Comparison of ENCODE assay signal across 1 cellular context in the genomic region with DNA sequence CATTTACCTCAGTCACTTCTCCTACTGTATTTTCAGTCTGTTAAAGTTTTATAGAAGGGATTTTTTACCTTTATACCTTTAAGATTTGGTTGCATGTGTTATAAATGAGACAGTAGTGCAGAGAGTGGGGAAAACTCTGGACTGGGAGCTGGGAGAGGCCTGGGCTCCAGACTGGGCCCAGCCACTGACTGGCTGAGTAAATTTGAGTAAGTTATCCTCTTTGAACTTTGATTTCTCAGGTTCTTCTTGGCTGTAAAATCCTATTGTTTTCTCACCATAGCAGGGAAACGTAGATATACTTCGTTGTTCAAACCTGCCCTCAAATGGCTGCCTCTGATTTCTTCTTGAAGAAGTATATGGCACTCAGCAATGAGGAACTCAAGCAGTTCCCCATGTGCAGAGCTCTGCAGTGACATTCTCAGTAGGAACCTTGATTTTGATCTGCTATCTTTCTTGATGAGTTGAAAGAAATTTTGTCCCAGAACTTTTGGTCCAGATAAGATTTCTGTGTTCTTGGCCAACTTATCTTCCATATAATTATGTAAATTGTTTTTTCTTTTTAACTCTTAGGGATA.
TF ChIP-seq lines count a peak whose summit lies in the region.

No MANE protein-coding gene starts in this region.

TF ChIP-seq in HepG2, 621 proteins besides CTCF, POLR2A, EP300 and RAD21 (continued from another document):
- TF ChIP-seq, protein P1, sequence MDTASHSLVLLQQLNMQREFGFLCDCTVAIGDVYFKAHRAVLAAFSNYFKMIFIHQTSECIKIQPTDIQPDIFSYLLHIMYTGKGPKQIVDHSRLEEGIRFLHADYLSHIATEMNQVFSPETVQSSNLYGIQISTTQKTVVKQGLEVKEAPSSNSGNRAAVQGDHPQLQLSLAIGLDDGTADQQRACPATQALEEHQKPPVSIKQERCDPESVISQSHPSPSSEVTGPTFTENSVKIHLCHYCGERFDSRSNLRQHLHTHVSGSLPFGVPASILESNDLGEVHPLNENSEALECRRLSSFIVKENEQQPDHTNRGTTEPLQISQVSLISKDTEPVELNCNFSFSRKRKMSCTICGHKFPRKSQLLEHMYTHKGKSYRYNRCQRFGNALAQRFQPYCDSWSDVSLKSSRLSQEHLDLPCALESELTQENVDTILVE (CRISPR knock-in tag; IDR thresholded peaks at IDR 0.05): no peak
- TF ChIP-seq RCOR2 (CRISPR knock-in tag; IDR thresholded peaks at IDR 0.05) (no peak), HIVEP1 (CRISPR knock-in tag; IDR thresholded peaks at IDR 0.05) (no peak), SCMH1 (CRISPR knock-in tag; IDR thresholded peaks at IDR 0.05; ENCODE audit: borderline replicate concordance) (no peak), ZFP37 (CRISPR knock-in tag; IDR thresholded peaks at IDR 0.05; ENCODE audit: borderline replicate concordance) (no peak), REXO4 (CRISPR knock-in tag; IDR thresholded peaks at IDR 0.05; ENCODE audit: borderline replicate concordance) (no peak), MEF2D (CRISPR knock-in tag; IDR thresholded peaks at IDR 0.05) (no peak), NFYB (CRISPR knock-in tag; IDR thresholded peaks at IDR 0.05) (no peak), FOXJ3 (CRISPR knock-in tag; IDR thresholded peaks at IDR 0.05; ENCODE audit: borderline replicate concordance) (no peak), ISL2 (CRISPR knock-in tag; IDR thresholded peaks at IDR 0.05) (no peak)
- TF ChIP-seq, protein P2, sequence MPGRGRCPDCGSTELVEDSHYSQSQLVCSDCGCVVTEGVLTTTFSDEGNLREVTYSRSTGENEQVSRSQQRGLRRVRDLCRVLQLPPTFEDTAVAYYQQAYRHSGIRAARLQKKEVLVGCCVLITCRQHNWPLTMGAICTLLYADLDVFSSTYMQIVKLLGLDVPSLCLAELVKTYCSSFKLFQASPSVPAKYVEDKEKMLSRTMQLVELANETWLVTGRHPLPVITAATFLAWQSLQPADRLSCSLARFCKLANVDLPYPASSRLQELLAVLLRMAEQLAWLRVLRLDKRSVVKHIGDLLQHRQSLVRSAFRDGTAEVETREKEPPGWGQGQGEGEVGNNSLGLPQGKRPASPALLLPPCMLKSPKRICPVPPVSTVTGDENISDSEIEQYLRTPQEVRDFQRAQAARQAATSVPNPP (CRISPR knock-in tag; IDR thresholded peaks at IDR 0.05): no peak
- TF ChIP-seq, protein P3, sequence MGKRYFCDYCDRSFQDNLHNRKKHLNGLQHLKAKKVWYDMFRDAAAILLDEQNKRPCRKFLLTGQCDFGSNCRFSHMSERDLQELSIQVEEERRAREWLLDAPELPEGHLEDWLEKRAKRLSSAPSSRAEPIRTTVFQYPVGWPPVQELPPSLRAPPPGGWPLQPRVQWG (CRISPR knock-in tag; IDR thresholded peaks at IDR 0.05; ENCODE audit: borderline replicate concordance, low read depth): no peak
